ENCODE assay signal across 19 cellular contexts in the genomic region with DNA sequence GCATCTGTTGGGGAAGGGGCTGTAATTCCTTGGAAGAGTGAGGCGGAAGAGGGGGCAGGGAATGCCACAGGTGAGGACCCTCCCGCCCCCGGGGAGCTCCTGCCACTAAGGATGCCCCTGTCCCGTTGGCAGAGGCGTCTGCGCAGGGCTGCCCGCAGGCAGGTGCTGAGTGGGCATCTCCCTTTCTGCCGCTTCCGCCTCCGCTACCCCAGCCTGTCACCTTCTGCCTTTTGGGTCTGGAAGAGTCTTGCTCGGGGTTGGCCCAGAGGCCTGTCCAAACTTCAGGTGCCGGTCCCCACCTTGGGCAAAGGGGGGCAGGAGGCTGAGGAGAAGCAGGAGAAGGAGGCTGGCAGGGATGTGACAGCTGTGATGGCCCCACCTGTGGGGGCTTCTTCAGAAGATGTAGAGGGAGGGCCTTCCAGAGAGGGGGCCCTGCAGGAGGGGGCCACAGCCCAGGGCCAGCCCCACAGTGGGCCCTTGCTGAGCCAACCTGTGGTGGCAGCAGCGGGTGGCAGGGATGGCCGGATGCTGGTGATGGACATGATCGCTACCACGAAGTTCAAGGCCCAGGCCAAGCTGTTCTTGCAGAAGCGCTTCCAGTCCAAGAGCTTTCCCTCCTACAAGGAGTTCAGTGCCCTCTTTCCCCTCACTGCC. TPM values are rescaled to one million over a fixed set of nuclear protein-coding genes. Genes with fewer than 3 reads are reported as not detected.
A peak's percentile ranks its signal among the peaks of the same experiment; 100 is the strongest.
DNase-seq lines count a peak whose midpoint lies in the region; ATAC-seq, FAIRE-seq and TF ChIP-seq lines count a peak whose summit lies in the region.
"Had no signal": no experiment of that assay in that cellular context is flagged by ENCODE, and none has a peak within 500 bp of the region (broad histone marks: within the 10 kb centered on the region; RNA-seq: fewer than 3 reads in every experiment).

No MANE protein-coding gene starts in this region.

- no peak overlapping the region for H4K91ac ChIP-seq in H1 (replicated peaks; ENCODE audit: insufficient read length, low read length)

- H3K27ac Mint-ChIP-seq in GM23338 = no peak overlapping the region
- no peak overlapping the region for H3K27ac Mint-ChIP-seq in osteocyte (ENCODE audit: unreplicated experiment)
- H3K27ac Mint-ChIP-seq: CD4-positive, CD25-positive, alpha-beta regulatory T cell; HFFc6 had no signal

- DNase-seq in GM23338 (ENCODE audit: low spot score) = no peak
- DNase-seq in H1 (ENCODE audit: low read depth in 1 of 2, low spot score in 2 of 2) = no peak
- DNase-seq in posterior vena cava (ENCODE audit: low spot score) = peak; percentile 59
- DNase-seq in osteocyte (ENCODE audit: extremely low spot score, unreplicated experiment) = no peak
- DNase-seq: BE2C; C1 segment of cervical spinal cord; CD4-positive, CD25-positive, alpha-beta regulatory T cell; CD8-positive, alpha-beta memory T cell; COR-L47; HFFc6 had no signal

- H2BK15ac ChIP-seq in H1 (ENCODE audit: low read length) = no peak overlapping the region

- H3K14ac ChIP-seq in H1 (ENCODE audit: insufficient read length) = no peak overlapping the region

- H3K4me2 ChIP-seq in GM23338 = no peak overlapping the region
- H3K4me2 ChIP-seq in H1 (ENCODE audit: insufficient read depth in 1 of 2, low read depth in 2 of 2, low read length in 2 of 2) = no peak overlapping the region

- H2BK5ac ChIP-seq in H1 (ENCODE audit: low read depth, low read length) = no peak overlapping the region

- no peak overlapping the region for H2AK5ac ChIP-seq in H1 (ENCODE audit: low read depth, low read length)

- POLR2A ChIA-PET in H1 (lab: Charles Lee; ENCODE audit: partially characterized antibody) = interaction anchor here (0.5 to 8.9 kb wide), 12 partner anchors 9 to 142 kb away, joined by 3 to 200 read pairs (median 4); a partner anchor contains a TSS

- peaks cover 18% of the 10 kb centered on the region for H3K79me1 ChIP-seq in H1 (ENCODE audit: low read depth, low read length)

- TF ChIP-seq EP300 in H1 (IDR thresholded peaks at IDR 0.05; ENCODE audit: borderline replicate concordance in 1 of 2, low read depth in 2 of 2, low read length in 2 of 2) = no peak

- H3K4me1 ChIP-seq in GM23338 (ENCODE audit: insufficient read depth) = peaks cover 23% of the 10 kb centered on the region
- H3K4me1 ChIP-seq in H1 (replicated peaks in 1 of 4; ENCODE audit: control insufficient read depth in 3 of 4, insufficient read depth in 4 of 4, low read length in 3 of 4) = peaks cover 12 to 34% (median 14%) of the 10 kb centered on the region in 4 experiments
- H3K4me1 ChIP-seq: BE2C had no signal

- H2BK12ac ChIP-seq in H1 (ENCODE audit: low read depth, low read length) = no peak overlapping the region

- H3K27me3 ChIP-seq in GM23338 (ENCODE audit: insufficient read depth) = no peaks in the 10 kb centered on the region
- H3K27me3 ChIP-seq in H1 (replicated peaks in 1 of 4; ENCODE audit: control insufficient read depth in 3 of 4, extremely low read depth in 1 of 4, insufficient read depth in 3 of 4, low read length in 3 of 4) = no peaks in the 10 kb centered on the region

- intact Hi-C loops in posterior vena cava (cut with DNase I) = loop anchor here in 1 of 2 donors (5.0 kb wide), 1 partner anchor 119 kb away; no protein-coding TSS in a partner anchor

- ATAC-seq in GM23338 (no peak), HG02885 (IDR thresholded peaks at IDR 0.05; ENCODE audit: poor library complexity, unreplicated experiment) (no peak), HG02981 (IDR thresholded peaks at IDR 0.05; ENCODE audit: unreplicated experiment) (no peak)
- ATAC-seq: HCT116 had no signal

- no peak for FAIRE-seq in H1 (lab: Jason Lieb, UNC)
- FAIRE-seq: D721Med, G401.6, GM12891, GM19239, H54 had no signal

- H3K79me2 ChIP-seq in GM23338 (replicated peaks; ENCODE audit: insufficient read depth) (peaks cover 86% of the 10 kb centered on the region), H1 (ENCODE audit: control insufficient read depth in 1 of 2, insufficient read depth in 2 of 2, low read length in 2 of 2) (peaks cover 20 to 85% of the 10 kb centered on the region in 2 experiments)

- H4K20me1 ChIP-seq in GM23338 (replicated peaks; ENCODE audit: insufficient read depth) (peaks cover 77% of the 10 kb centered on the region), H1 (replicated peaks in 1 of 2; ENCODE audit: control insufficient read depth in 1 of 2, insufficient read depth in 2 of 2, low read length in 2 of 2) (peaks cover 43 to 47% of the 10 kb centered on the region in 2 experiments)

- no peak overlapping the region for H3K18ac ChIP-seq in H1 (ENCODE audit: extremely low read depth, low read length)

- no peak overlapping the region for H3K4me3 ChIP-seq in GM23338
- H3K4me3 ChIP-seq in H1 (ENCODE audit: extremely low read depth in 1 of 4, insufficient read depth in 2 of 4, low read depth in 3 of 4, low read length in 4 of 4) = no peak overlapping the region

- H3K4me1 Mint-ChIP-seq in GM23338 (peaks cover 58% of the 10 kb centered on the region), osteocyte (ENCODE audit: unreplicated experiment) (no peaks in the 10 kb centered on the region)
- H3K4me1 Mint-ChIP-seq: CD8-positive, alpha-beta memory T cell had no signal

- no peak overlapping the region; the same call in 1 of the 2 replicates for H4K8ac ChIP-seq in H1 (ENCODE audit: extremely low read depth, insufficient read depth, low read length)

- peaks cover 72% of the 10 kb centered on the region for H3K36me3 Mint-ChIP-seq in GM23338 (ENCODE audit: low read depth)
- H3K36me3 Mint-ChIP-seq in osteocyte (ENCODE audit: unreplicated experiment) = no peaks in the 10 kb centered on the region
- H3K36me3 Mint-ChIP-seq: CD4-positive, CD25-positive, alpha-beta regulatory T cell; CD8-positive, alpha-beta memory T cell had no signal

- H3K4me3 Mint-ChIP-seq in GM23338 (no peak overlapping the region), osteocyte (ENCODE audit: unreplicated experiment) (no peak overlapping the region)
- H3K4me3 Mint-ChIP-seq: CD8-positive, alpha-beta memory T cell; HFFc6 had no signal

- no peak overlapping the region for H2BK120ac ChIP-seq in H1 (replicated peaks; ENCODE audit: low read depth, low read length)

- H3K36me3 ChIP-seq in GM23338 (ENCODE audit: insufficient read depth) (peaks cover 16% of the 10 kb centered on the region; the same call in 1 of the 2 replicates), H1 (ENCODE audit: control insufficient read depth in 2 of 4, insufficient read depth in 4 of 4, low read length in 3 of 4) (peaks cover 25 to 59% (median 31%) of the 10 kb centered on the region in 4 experiments)
- H3K36me3 ChIP-seq: BE2C had no signal

- peaks cover 50% of the 10 kb centered on the region for H3F3A ChIP-seq in GM23338 (replicated peaks; ENCODE audit: low read depth)

- no peak overlapping the region for H2BK20ac ChIP-seq in H1 (ENCODE audit: low read length)

- H3K9me3 Mint-ChIP-seq in GM23338 = no peaks in the 10 kb centered on the region
- H3K9me3 Mint-ChIP-seq in osteocyte (ENCODE audit: unreplicated experiment) = no peaks in the 10 kb centered on the region
- H3K9me3 Mint-ChIP-seq: CD4-positive, CD25-positive, alpha-beta regulatory T cell; CD8-positive, alpha-beta memory T cell; HFFc6 had no signal

- no peak overlapping the region for H3K4ac ChIP-seq in H1 (replicated peaks; ENCODE audit: insufficient read length, low read depth, low read length)

- H2AFZ ChIP-seq in GM23338 = no peak overlapping the region
- no peak overlapping the region for H2AFZ ChIP-seq in H1 (ENCODE audit: low read length)

- CTCF ChIA-PET in H1 (lab: Charles Lee; ENCODE audit: partially characterized antibody) = interaction anchor here (0.7 to 5.9 kb wide), 13 partner anchors 7 to 143 kb away, joined by 3 to 60 read pairs (median 4); a partner anchor contains a TSS

- H3K27me3 Mint-ChIP-seq in GM23338 (ENCODE audit: insufficient read depth, low read depth, poor library complexity) (peaks cover 18% of the 10 kb centered on the region), osteocyte (ENCODE audit: unreplicated experiment) (peaks cover 21% of the 10 kb centered on the region)

- no peaks in the 10 kb centered on the region for H3K9me3 ChIP-seq in H1 (ENCODE audit: insufficient read depth in 2 of 2, low read depth in 1 of 2, low read length in 1 of 2)
- H3K9me3 ChIP-seq: BE2C had no signal

- no peak for TF ChIP-seq CTCF in GM23338 (conservative IDR thresholded peaks at IDR 0.05; ENCODE audit: low read depth in 2 of 2)
- TF ChIP-seq CTCF in H1 (IDR thresholded peaks at IDR 0.05; ENCODE audit: control extremely low read depth in 1 of 3, insufficient read depth in 1 of 3, low read depth in 1 of 3, low read length in 3 of 3) = no peak
- TF ChIP-seq CTCF in osteocyte (IDR thresholded peaks at IDR 0.05) = no peak

- peak overlapping the region; percentile 92; the same call in 1 of the 2 replicates for H3K27ac ChIP-seq in GM23338 (ENCODE audit: low read depth)
- H3K27ac ChIP-seq in H1 (ENCODE audit: low read depth, low read length) = 0 out of 2 replicates have a peak overlapping the region, but pooled peaks have one; percentile 22

- no peak overlapping the region for H3K9ac ChIP-seq in H1 (replicated peaks in 1 of 4; ENCODE audit: extremely low read depth in 1 of 4, low read depth in 3 of 4, low read length in 3 of 4)

- H3K23ac ChIP-seq in H1 (ENCODE audit: insufficient read length) = no peak overlapping the region

- H3K9me2 ChIP-seq in GM23338 (ENCODE audit: insufficient read depth) = no peaks in the 10 kb centered on the region

- no peaks in the 10 kb centered on the region for H3K23me2 ChIP-seq in H1 (ENCODE audit: low read depth, low read length)

- 93% methylated on average over 11 of the region's 17 CpGs; no CpG with 5 or more reads in 1 of the 2 experiments for WGBS in H1 (ENCODE audit: extremely low coverage in 1 of 2, insufficient coverage in 1 of 2, insufficient read length in 1 of 2, insufficient replicate concordance in 2 of 2, low coverage in 1 of 2, low lambda C conversion rate in 2 of 2, missing lambda C conversion rate in 1 of 2), 2 experiments

- TF ChIP-seq POLR2A in H1 (IDR thresholded peaks at IDR 0.05; ENCODE audit: control extremely low read depth in 1 of 2, low read depth in 2 of 2, low read length in 2 of 2) = no peak

- no peak for TF ChIP-seq RAD21 in H1 (IDR thresholded peaks at IDR 0.05 in 1 of 2, conservative IDR thresholded peaks at IDR 0.05 in 1 of 2; ENCODE audit: low read depth in 2 of 2, low read length in 2 of 2)

- no peak overlapping the region for H3K56ac ChIP-seq in H1 (replicated peaks; ENCODE audit: insufficient read length, low read depth, low read length)

- H4K5ac ChIP-seq in H1 (ENCODE audit: insufficient read length, low read depth, low read length) = no peak overlapping the region

RNA-seq across cellular contexts. Expression of a gene that starts 10.0 kb away (rescaled TPM):
- 129 and 143 TPM in 2 replicates for total RNA-seq in GM23338 (2014; rRNA removed; shearing (Covaris generic))
- polyA plus RNA-seq in GM23338 (2016; fragmentation: Nextera tagmentation; extraction: Ambion mirVana) (63.9 and 68.5 TPM in 2 replicates), H1 (2011; rRNA removed) (133 and 189 TPM in 2 replicates)
- 148 and 154 TPM in 2 replicates for total RNA-seq in H1 (2021; fragmentation: NEBNext Ultra II Directional; extraction: Animal tissue kit (Norgen Biotek cat#: 25700))
- polyA plus RNA-seq in H1 (2011; cell fraction: cytosol; rRNA removed) = 182 TPM
- polyA plus RNA-seq in H1 (2011; cell fraction: nucleus; rRNA removed) = 122 TPM
- 124 to 162 TPM (median 153 TPM) in 4 replicates for polyA plus RNA-seq in H1 (2012, experiment 1 of 2)
- polyA plus RNA-seq in H1 (2012, experiment 2 of 2) = 151 TPM
- polyA plus RNA-seq in H1 (2013, experiment 1 of 2) = 89.5 TPM
- 85.7 TPM for polyA plus RNA-seq in H1 (2013, experiment 2 of 2)
- 110 and 121 TPM in 2 replicates for polyA minus RNA-seq in H1 (2011; rRNA and poly(A)+ RNA removed)
- polyA minus RNA-seq in H1 (2011; cell fraction: cytosol; rRNA and poly(A)+ RNA removed) = 106 TPM
- 60.1 TPM for polyA minus RNA-seq in H1 (2011; cell fraction: nucleus; rRNA and poly(A)+ RNA removed)
- total RNA-seq in posterior vena cava (not detected), osteocyte (not detected in 2 replicates)
- total RNA-seq: A172; CD4-positive, CD25-positive, alpha-beta regulatory T cell; CD8-positive, alpha-beta memory T cell; HFFc6 had no signal
- polyA plus RNA-seq: CD4-positive, CD25-positive, alpha-beta regulatory T cell; CD8-positive, alpha-beta memory T cell had no signal

RNA-seq across cellular contexts. Expression of a gene that starts 55.6 kb away (rescaled TPM):
- total RNA-seq in GM23338 (2014; rRNA removed; shearing (Covaris generic)) = 56.6 and 73.1 TPM in 2 replicates
- polyA plus RNA-seq in GM23338 (2016; fragmentation: Nextera tagmentation; extraction: Ambion mirVana) (60.5 and 64.6 TPM in 2 replicates), H1 (2011; rRNA removed) (47.9 and 99.4 TPM in 2 replicates)
- 84.8 and 97.7 TPM in 2 replicates for total RNA-seq in H1 (2021; fragmentation: NEBNext Ultra II Directional; extraction: Animal tissue kit (Norgen Biotek cat#: 25700))
- polyA plus RNA-seq in H1 (2011; cell fraction: cytosol; rRNA removed) = 76.0 TPM
- polyA plus RNA-seq in H1 (2011; cell fraction: nucleus; rRNA removed) = 316 TPM
- polyA plus RNA-seq in H1 (2012, experiment 1 of 2) = 74.1 to 103 TPM (median 94.9 TPM) in 4 replicates
- polyA plus RNA-seq in H1 (2012, experiment 2 of 2) = 58.2 TPM
- 46.2 TPM for polyA plus RNA-seq in H1 (2013, experiment 1 of 2)
- polyA plus RNA-seq in H1 (2013, experiment 2 of 2) = 40.9 TPM
- 60.8 and 99.4 TPM in 2 replicates for polyA minus RNA-seq in H1 (2011; rRNA and poly(A)+ RNA removed)
- 44.9 TPM for polyA minus RNA-seq in H1 (2011; cell fraction: cytosol; rRNA and poly(A)+ RNA removed)
- 124 TPM for polyA minus RNA-seq in H1 (2011; cell fraction: nucleus; rRNA and poly(A)+ RNA removed)
- total RNA-seq in posterior vena cava (10 to 100 TPM; 29.4 to 35.6 TPM), osteocyte (58.6 and 62.0 TPM in 2 replicates)

Comparison
In these comparisons a context has a peak if more than half of its experiments do, and no peak if none do; other contexts are left out.
1. RNA of a gene that starts 10.0 kb away (total RNA-seq): 148 to 154 TPM in H1 and 129 to 143 TPM in GM23338; not detected in posterior vena cava and not detected in osteocyte; every median in the first group is over 100 times any median in the second.